In genomic region chr20:12528591-12529041, GRCh38 we compare ENCODE assay signal across 1 cellular context.
TF ChIP-seq lines count a peak whose summit lies in the region.

No MANE protein-coding gene starts in this region.

TF ChIP-seq in neural cell, 6 proteins besides CTCF, POLR2A, EP300 and RAD21 (continued from another document):
- TF ChIP-seq EZH2 (IDR thresholded peaks at IDR 0.05; ENCODE audit: borderline replicate concordance, insufficient read depth, low read length, poor library complexity, severe bottlenecking) (no peak), POLR2AphosphoS5 (IDR thresholded peaks at IDR 0.05) (peak; percentile 84)
TF ChIP-seq in neural cell: peak in this region for 5.
